Comparison of ENCODE assay signal across 8 cellular contexts in the genomic region with DNA sequence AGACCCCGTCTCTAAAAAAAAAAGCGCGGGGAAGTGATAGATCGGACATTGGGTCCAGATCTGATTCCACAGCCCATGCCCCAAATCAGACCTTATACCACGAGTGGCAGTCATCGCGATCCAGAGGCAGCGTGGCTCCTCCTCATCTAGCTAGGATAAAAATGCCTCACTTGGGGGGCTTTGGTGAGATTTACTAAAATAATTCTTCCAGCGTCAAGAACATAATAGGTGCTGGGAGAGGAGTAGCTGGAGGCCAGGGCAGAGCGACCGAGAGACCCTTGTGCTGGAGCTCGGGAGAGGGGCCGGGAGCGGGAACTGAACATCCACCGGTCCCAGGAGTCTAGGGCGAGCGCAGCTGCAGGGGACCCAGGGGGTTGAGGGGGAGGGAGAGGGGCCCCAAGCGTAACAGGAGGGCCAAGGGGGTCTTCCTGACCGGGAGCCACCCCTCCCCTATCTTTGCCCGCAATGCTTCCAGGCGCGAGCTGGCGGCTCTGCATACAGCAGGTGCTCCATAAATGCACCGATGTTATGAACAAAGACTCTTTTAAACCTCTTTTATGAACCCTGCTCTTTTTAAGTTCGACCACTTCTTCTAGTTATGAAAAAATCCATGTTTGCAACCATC. TPM values are rescaled to one million over a fixed set of nuclear protein-coding genes. Genes with fewer than 3 reads are reported as not detected.
A peak's percentile ranks its signal among the peaks of the same experiment; 100 is the strongest.
DNase-seq lines count a peak whose midpoint lies in the region; ATAC-seq, FAIRE-seq and TF ChIP-seq lines count a peak whose summit lies in the region.

No MANE protein-coding gene starts in this region.

- H3F3A ChIP-seq in GM23338 (replicated peaks; ENCODE audit: low read depth) = peaks cover 29% of the 10 kb centered on the region

- peak overlapping the region; percentile 85 for H3K4me2 ChIP-seq in GM23338

- H3K4me1 ChIP-seq in GM23338 (ENCODE audit: insufficient read depth) (peaks cover 17% of the 10 kb centered on the region), small intestine (ENCODE audit: control insufficient read depth in 2 of 2, insufficient read depth in 1 of 2, low read depth in 1 of 2, low read length in 1 of 2) (peaks cover 8 to 14% of the 10 kb centered on the region in 2 donors)

- FAIRE-seq in small intestine (lab: Jason Lieb, UNC) = no peak

- CTCF ChIA-PET in WTC11 (lab: Charles Lee) = interaction anchor here (1.0 to 3.2 kb wide), 4 partner anchors 17 to 210 kb away, joined by 5 to 21 read pairs (median 6); no protein-coding TSS in a partner anchor

- H3K36me3 ChIP-seq in GM23338 (ENCODE audit: insufficient read depth) = no peaks in the 10 kb centered on the region
- H3K36me3 ChIP-seq in small intestine (ENCODE audit: control insufficient read depth in 2 of 2, insufficient read depth in 2 of 2, low read length in 2 of 2) = no peaks in the 10 kb centered on the region

- H3K4me3 ChIP-seq in GM23338 (peak overlapping the region; percentile 74), fibroblast of pulmonary artery (replicated peaks; ENCODE audit: low read depth, low read length) (peak overlapping the region; percentile 40), small intestine (ENCODE audit: low read depth in 1 of 2, low read length in 2 of 2) (peak overlapping the region; percentile 22 to 96)

- H3K36me3 Mint-ChIP-seq in GM23338 (ENCODE audit: low read depth) (no peaks in the 10 kb centered on the region), WTC11 (no peaks in the 10 kb centered on the region)

- H3K79me2 ChIP-seq in GM23338 (replicated peaks; ENCODE audit: insufficient read depth) = no peaks in the 10 kb centered on the region

- ATAC-seq in GM23338 (no peak), WTC11 (no peak), HG02610 (IDR thresholded peaks at IDR 0.05; ENCODE audit: unreplicated experiment) (no peak), GM21619 (IDR thresholded peaks at IDR 0.05; ENCODE audit: unreplicated experiment) (no peak)

- H3K27me3 ChIP-seq in GM23338 (ENCODE audit: insufficient read depth) (peaks cover 62% of the 10 kb centered on the region), small intestine (ENCODE audit: control insufficient read depth in 2 of 2, insufficient read depth in 2 of 2, low read length in 2 of 2) (no peaks in the 10 kb centered on the region)

- no peaks in the 10 kb centered on the region for H3K9me2 ChIP-seq in GM23338 (ENCODE audit: insufficient read depth)

- no peaks in the 10 kb centered on the region for H4K20me1 ChIP-seq in GM23338 (replicated peaks; ENCODE audit: insufficient read depth)

- POLR2A ChIA-PET in WTC11 (lab: Charles Lee) = no interaction called here

- no peaks in the 10 kb centered on the region; the same call in 2 of the 3 replicates for H3K9me3 Mint-ChIP-seq in GM23338
- no peaks in the 10 kb centered on the region for H3K9me3 Mint-ChIP-seq in WTC11

- no peak overlapping the region for H3K27ac ChIP-seq in GM23338 (ENCODE audit: low read depth)
- peak overlapping the region; percentile 71 to 97 for H3K27ac ChIP-seq in small intestine (ENCODE audit: low read depth in 1 of 2, low read length in 1 of 2)

- H3K4me3 Mint-ChIP-seq in GM23338 = peak overlapping the region; percentile 68
- peak overlapping the region; percentile 71 for H3K4me3 Mint-ChIP-seq in WTC11

- H2AFZ ChIP-seq in GM23338 = no peak overlapping the region

- DNase-seq in GM23338 (ENCODE audit: low spot score) = no peak
- DNase-seq in WTC11 (ENCODE audit: low spot score) = no peak
- DNase-seq in fibroblast of pulmonary artery (ENCODE audit: low read depth) = no peak
- no peak for DNase-seq in small intestine
- DNase-seq in GM20000 (ENCODE audit: low spot score) = no peak
- DNase-seq in activated gamma-delta T cell treated with Interleukin-2 at 50 U/mL for 16 hours = no peak

- H3K4me1 Mint-ChIP-seq in GM23338 (peaks cover 36% of the 10 kb centered on the region), WTC11 (peaks cover 40% of the 10 kb centered on the region)

- no peaks in the 10 kb centered on the region for H3K9me3 ChIP-seq in small intestine (ENCODE audit: control insufficient read depth, low read depth)

- peaks cover 65% of the 10 kb centered on the region for H3K27me3 Mint-ChIP-seq in GM23338 (ENCODE audit: insufficient read depth, low read depth, poor library complexity)
- H3K27me3 Mint-ChIP-seq in WTC11 (ENCODE audit: low read depth) = peaks cover 71% of the 10 kb centered on the region

- TF ChIP-seq CTCF in GM23338 (conservative IDR thresholded peaks at IDR 0.05; ENCODE audit: low read depth in 2 of 2) (no peak), WTC11 (IDR thresholded peaks at IDR 0.05) (no peak), fibroblast of pulmonary artery (IDR thresholded peaks at IDR 0.05; ENCODE audit: low read length, missing control alignments) (no peak), GM20000 (IDR thresholded peaks at IDR 0.05; ENCODE audit: extremely low read depth, missing control alignments) (no peak)

- WGBS in small intestine, 3 donors = 29 to 36% (median 32%) methylated on average over 24 to 25 of the region's 25 CpGs

- no peak overlapping the region for H3K27ac Mint-ChIP-seq in GM23338
- H3K27ac Mint-ChIP-seq in WTC11 = no peak overlapping the region

TF ChIP-seq in GM23338, 12 proteins besides CTCF, POLR2A, EP300 and RAD21:
- TF ChIP-seq STAT1 (IDR thresholded peaks at IDR 0.05; ENCODE audit: unreplicated experiment) = no peak
- TF ChIP-seq EZH2 (IDR thresholded peaks at IDR 0.05; ENCODE audit: low read depth, unreplicated experiment) = peak; percentile 26

TF ChIP-seq in WTC11, 78 proteins besides CTCF, POLR2A, EP300 and RAD21 (continues in another document):
- TF ChIP-seq GABPB1 (CRISPR knock-in tag; IDR thresholded peaks at IDR 0.05) (no peak), OVOL2 (CRISPR knock-in tag; IDR thresholded peaks at IDR 0.05; ENCODE audit: borderline replicate concordance) (no peak), ATF1 (CRISPR knock-in tag; IDR thresholded peaks at IDR 0.05) (no peak), CBFB (CRISPR knock-in tag; IDR thresholded peaks at IDR 0.05; ENCODE audit: low read depth) (no peak), ZNF671 (CRISPR knock-in tag; IDR thresholded peaks at IDR 0.05) (no peak), JAZF1 (CRISPR knock-in tag; IDR thresholded peaks at IDR 0.05) (no peak), ETV6 (CRISPR knock-in tag; IDR thresholded peaks at IDR 0.05) (no peak), GRHL2 (CRISPR knock-in tag; IDR thresholded peaks at IDR 0.05; ENCODE audit: insufficient replicate concordance, severe bottlenecking) (no peak), ZNF232 (CRISPR knock-in tag; IDR thresholded peaks at IDR 0.05) (no peak)
- TF ChIP-seq, protein P1, sequence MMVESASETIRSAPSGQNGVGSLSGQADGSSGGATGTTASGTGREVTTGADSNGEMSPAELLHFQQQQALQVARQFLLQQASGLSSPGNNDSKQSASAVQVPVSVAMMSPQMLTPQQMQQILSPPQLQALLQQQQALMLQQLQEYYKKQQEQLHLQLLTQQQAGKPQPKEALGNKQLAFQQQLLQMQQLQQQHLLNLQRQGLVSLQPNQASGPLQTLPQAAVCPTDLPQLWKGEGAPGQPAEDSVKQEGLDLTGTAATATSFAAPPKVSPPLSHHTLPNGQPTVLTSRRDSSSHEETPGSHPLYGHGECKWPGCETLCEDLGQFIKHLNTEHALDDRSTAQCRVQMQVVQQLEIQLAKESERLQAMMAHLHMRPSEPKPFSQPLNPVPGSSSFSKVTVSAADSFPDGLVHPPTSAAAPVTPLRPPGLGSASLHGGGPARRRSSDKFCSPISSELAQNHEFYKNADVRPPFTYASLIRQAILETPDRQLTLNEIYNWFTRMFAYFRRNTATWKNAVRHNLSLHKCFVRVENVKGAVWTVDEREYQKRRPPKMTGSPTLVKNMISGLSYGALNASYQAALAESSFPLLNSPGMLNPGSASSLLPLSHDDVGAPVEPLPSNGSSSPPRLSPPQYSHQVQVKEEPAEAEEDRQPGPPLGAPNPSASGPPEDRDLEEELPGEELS (CRISPR knock-in tag; IDR thresholded peaks at IDR 0.05) = no peak
- TF ChIP-seq, protein P2, sequence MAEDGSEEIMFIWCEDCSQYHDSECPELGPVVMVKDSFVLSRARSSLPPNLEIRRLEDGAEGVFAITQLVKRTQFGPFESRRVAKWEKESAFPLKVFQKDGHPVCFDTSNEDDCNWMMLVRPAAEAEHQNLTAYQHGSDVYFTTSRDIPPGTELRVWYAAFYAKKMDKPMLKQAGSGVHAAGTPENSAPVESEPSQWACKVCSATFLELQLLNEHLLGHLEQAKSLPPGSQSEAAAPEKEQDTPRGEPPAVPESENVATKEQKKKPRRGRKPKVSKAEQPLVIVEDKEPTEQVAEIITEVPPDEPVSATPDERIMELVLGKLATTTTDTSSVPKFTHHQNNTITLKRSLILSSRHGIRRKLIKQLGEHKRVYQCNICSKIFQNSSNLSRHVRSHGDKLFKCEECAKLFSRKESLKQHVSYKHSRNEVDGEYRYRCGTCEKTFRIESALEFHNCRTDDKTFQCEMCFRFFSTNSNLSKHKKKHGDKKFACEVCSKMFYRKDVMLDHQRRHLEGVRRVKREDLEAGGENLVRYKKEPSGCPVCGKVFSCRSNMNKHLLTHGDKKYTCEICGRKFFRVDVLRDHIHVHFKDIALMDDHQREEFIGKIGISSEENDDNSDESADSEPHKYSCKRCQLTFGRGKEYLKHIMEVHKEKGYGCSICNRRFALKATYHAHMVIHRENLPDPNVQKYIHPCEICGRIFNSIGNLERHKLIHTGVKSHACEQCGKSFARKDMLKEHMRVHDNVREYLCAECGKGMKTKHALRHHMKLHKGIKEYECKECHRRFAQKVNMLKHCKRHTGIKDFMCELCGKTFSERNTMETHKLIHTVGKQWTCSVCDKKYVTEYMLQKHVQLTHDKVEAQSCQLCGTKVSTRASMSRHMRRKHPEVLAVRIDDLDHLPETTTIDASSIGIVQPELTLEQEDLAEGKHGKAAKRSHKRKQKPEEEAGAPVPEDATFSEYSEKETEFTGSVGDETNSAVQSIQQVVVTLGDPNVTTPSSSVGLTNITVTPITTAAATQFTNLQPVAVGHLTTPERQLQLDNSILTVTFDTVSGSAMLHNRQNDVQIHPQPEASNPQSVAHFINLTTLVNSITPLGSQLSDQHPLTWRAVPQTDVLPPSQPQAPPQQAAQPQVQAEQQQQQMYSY (CRISPR knock-in tag; IDR thresholded peaks at IDR 0.05) = no peak
- TF ChIP-seq, protein P3, sequence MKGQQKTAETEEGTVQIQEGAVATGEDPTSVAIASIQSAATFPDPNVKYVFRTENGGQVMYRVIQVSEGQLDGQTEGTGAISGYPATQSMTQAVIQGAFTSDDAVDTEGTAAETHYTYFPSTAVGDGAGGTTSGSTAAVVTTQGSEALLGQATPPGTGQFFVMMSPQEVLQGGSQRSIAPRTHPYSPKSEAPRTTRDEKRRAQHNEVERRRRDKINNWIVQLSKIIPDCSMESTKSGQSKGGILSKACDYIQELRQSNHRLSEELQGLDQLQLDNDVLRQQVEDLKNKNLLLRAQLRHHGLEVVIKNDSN (CRISPR knock-in tag; IDR thresholded peaks at IDR 0.05) = no peak

RNA-seq across cellular contexts. Expression of a gene that starts 0.8 kb away (rescaled TPM):
- total RNA-seq in GM23338 (2014; rRNA removed; shearing (Covaris generic)) = 9.5 and 11.5 TPM in 2 replicates
- polyA plus RNA-seq in GM23338 (2016; fragmentation: Nextera tagmentation; extraction: Ambion mirVana) (2.6 and 4.3 TPM in 2 replicates), small intestine (10 to 100 TPM; 29.5 to 33.3 (median 29.7) TPM)
- total RNA-seq in WTC11 (2021) = 18.4 to 28.1 TPM (median 20.3 TPM) in 3 replicates
